In the genomic region with DNA sequence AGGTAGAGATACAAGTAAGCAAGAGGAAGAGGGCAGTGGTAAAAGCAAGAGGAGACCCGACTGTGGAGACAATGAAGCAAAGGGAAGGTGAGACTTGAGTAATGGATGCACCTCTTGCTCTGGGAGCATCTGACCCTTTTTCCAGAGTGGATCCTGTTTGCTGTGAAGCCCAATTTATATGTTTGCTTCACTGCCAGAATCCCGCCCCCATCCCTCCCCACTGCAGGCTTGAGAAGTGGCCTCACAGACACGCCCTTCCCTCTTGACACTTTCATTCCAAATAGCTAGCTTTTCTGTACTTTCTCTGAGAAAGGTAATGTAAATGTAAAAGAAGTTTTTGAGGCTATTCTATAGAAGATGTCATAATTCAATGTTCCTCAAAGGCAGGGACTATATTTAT, we compare ENCODE assay signal across 8 cellular contexts. TPM values are rescaled to one million over a fixed set of nuclear protein-coding genes. Genes with fewer than 3 reads are reported as not detected.
DNase-seq lines count a peak whose midpoint lies in the region; ATAC-seq and TF ChIP-seq lines count a peak whose summit lies in the region.

No MANE protein-coding gene starts in this region.

- H3K4me2 ChIP-seq in neural cell (ENCODE audit: low read length), result peak overlapping the region; percentile 52

- peak overlapping the region; percentile 71 for H3K4me3 ChIP-seq in MG63
- peak overlapping the region; percentile 84 for H3K4me3 ChIP-seq in neural cell (ENCODE audit: low read length)

- H3K79me2 ChIP-seq in neural cell (replicated peaks; ENCODE audit: insufficient read depth, low read length), result peaks cover 16% of the 10 kb centered on the region

- H3F3A ChIP-seq in neural cell (ENCODE audit: insufficient read depth, low read length, poor library complexity, severe bottlenecking), result no peaks in the 10 kb centered on the region

- H3K4me1 Mint-ChIP-seq in Calu3 (ENCODE audit: low read depth, unreplicated experiment), result peaks cover 8% of the 10 kb centered on the region

- H3K9me3 ChIP-seq in MG63 (no peaks in the 10 kb centered on the region), neural cell (ENCODE audit: low read length) (no peaks in the 10 kb centered on the region)

- H3K36me3 Mint-ChIP-seq in Calu3 (ENCODE audit: insufficient read depth, unreplicated experiment), result peaks cover 9% of the 10 kb centered on the region

- no peak for TF ChIP-seq RAD21 in neural cell (conservative IDR thresholded peaks at IDR 0.05)

- TF ChIP-seq CTCF in Calu3 (IDR thresholded peaks at IDR 0.05; ENCODE audit: unreplicated experiment) (no peak), neural cell (IDR thresholded peaks at IDR 0.05; ENCODE audit: poor library complexity, severe bottlenecking) (no peak)

- no peak for ATAC-seq in HG02798 (IDR thresholded peaks at IDR 0.05; ENCODE audit: poor library complexity, unreplicated experiment)
- no peak for ATAC-seq in HG02973 (IDR thresholded peaks at IDR 0.05; ENCODE audit: unreplicated experiment)
- no peak for ATAC-seq in HG02884 (IDR thresholded peaks at IDR 0.05; ENCODE audit: unreplicated experiment)
- ATAC-seq in HG03108 (IDR thresholded peaks at IDR 0.05; ENCODE audit: unreplicated experiment), result no peak

- peaks cover 21% of the 10 kb centered on the region for H3K27me3 Mint-ChIP-seq in Calu3 (ENCODE audit: unreplicated experiment)

- no peaks in the 10 kb centered on the region for H3K9me3 Mint-ChIP-seq in Calu3 (ENCODE audit: low read depth, unreplicated experiment)

- peak overlapping the region; percentile 81 for H3K9ac ChIP-seq in neural cell (ENCODE audit: low read length)

- CTCF ChIA-PET in Calu3 (lab: Charles Lee), result interaction anchor here (1.3 kb wide), 1 partner anchor 12 kb away, joined by 6 read pairs; a partner anchor contains a TSS

- H3K27ac ChIP-seq in neural cell (ENCODE audit: low read length), result peak overlapping the region; percentile 83

- H3K36me3 ChIP-seq in MG63 (peaks cover 2% of the 10 kb centered on the region), neural cell (ENCODE audit: insufficient read depth, low read length) (no peaks in the 10 kb centered on the region)

- peak overlapping the region; percentile 86 for H2AFZ ChIP-seq in neural cell (ENCODE audit: low read depth, low read length)

- intact Hi-C loops in Calu3 (cut with micrococcal nuclease; ENCODE audit: unreplicated experiment), result no loop called here

- no TSS peak for BruUV-seq in Calu3 (replicated peaks; lab: Mats Ljungman, UMichigan)

- no peak for DNase-seq in Calu3
- peak; percentile 9 for DNase-seq in MG63
- peak; percentile 16 for DNase-seq in cerebellar cortex (ENCODE audit: low spot score)

- no peak overlapping the region for H3K27ac Mint-ChIP-seq in Calu3 (ENCODE audit: unreplicated experiment)

- TF ChIP-seq EP300 in neural cell (conservative IDR thresholded peaks at IDR 0.05; ENCODE audit: poor library complexity, severe bottlenecking), result no peak

- H3K4me3 Mint-ChIP-seq in Calu3 (ENCODE audit: low read depth, unreplicated experiment), result peak overlapping the region; percentile 94

- H3K9me2 ChIP-seq in neural cell (ENCODE audit: insufficient read depth, low read length), result no peaks in the 10 kb centered on the region

- H4K20me1 ChIP-seq in neural cell (ENCODE audit: insufficient read depth), result no peaks in the 10 kb centered on the region

- H3K27me3 ChIP-seq in MG63, result 0 out of 2 replicates have a peak, but pooled peaks cover 3% of the 10 kb centered on the region
- no peaks in the 10 kb centered on the region for H3K27me3 ChIP-seq in neural cell (ENCODE audit: insufficient read depth, low read depth, low read length)

TF ChIP-seq in neural cell, 6 proteins besides CTCF, POLR2A, EP300 and RAD21:
- TF ChIP-seq SMC3 (conservative IDR thresholded peaks at IDR 0.05; ENCODE audit: poor library complexity) (no peak), TAF1 (IDR thresholded peaks at IDR 0.05; ENCODE audit: low read depth) (no peak), EZH2 (IDR thresholded peaks at IDR 0.05; ENCODE audit: borderline replicate concordance, insufficient read depth, low read length, poor library complexity, severe bottlenecking) (no peak), POLR2AphosphoS5 (IDR thresholded peaks at IDR 0.05) (no peak), MXI1 (conservative IDR thresholded peaks at IDR 0.05; ENCODE audit: poor library complexity, severe bottlenecking) (no peak)
- TF ChIP-seq, protein P1, sequence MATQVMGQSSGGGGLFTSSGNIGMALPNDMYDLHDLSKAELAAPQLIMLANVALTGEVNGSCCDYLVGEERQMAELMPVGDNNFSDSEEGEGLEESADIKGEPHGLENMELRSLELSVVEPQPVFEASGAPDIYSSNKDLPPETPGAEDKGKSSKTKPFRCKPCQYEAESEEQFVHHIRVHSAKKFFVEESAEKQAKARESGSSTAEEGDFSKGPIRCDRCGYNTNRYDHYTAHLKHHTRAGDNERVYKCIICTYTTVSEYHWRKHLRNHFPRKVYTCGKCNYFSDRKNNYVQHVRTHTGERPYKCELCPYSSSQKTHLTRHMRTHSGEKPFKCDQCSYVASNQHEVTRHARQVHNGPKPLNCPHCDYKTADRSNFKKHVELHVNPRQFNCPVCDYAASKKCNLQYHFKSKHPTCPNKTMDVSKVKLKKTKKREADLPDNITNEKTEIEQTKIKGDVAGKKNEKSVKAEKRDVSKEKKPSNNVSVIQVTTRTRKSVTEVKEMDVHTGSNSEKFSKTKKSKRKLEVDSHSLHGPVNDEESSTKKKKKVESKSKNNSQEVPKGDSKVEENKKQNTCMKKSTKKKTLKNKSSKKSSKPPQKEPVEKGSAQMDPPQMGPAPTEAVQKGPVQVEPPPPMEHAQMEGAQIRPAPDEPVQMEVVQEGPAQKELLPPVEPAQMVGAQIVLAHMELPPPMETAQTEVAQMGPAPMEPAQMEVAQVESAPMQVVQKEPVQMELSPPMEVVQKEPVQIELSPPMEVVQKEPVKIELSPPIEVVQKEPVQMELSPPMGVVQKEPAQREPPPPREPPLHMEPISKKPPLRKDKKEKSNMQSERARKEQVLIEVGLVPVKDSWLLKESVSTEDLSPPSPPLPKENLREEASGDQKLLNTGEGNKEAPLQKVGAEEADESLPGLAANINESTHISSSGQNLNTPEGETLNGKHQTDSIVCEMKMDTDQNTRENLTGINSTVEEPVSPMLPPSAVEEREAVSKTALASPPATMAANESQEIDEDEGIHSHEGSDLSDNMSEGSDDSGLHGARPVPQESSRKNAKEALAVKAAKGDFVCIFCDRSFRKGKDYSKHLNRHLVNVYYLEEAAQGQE (IDR thresholded peaks at IDR 0.05; ENCODE audit: borderline replicate concordance), result no peak

RNA-seq across cellular contexts. Expression of a gene that starts 0.7 kb away (rescaled TPM):
- total RNA-seq in Calu3 (2022), result 33.3 and 39.4 TPM in 2 replicates
- total RNA-seq in MG63 (2014; rRNA removed; shearing (Covaris generic); ENCODE audit: low replicate concordance), result 38.2 and 64.7 TPM in 2 replicates
- 122 and 137 TPM in 2 replicates for polyA plus RNA-seq in neural cell
- polyA minus RNA-seq in neural cell, result 119 and 121 TPM in 2 replicates

RNA-seq across cellular contexts. Expression of a gene that starts 12.6 kb away (rescaled TPM):
- 15.6 and 17.7 TPM in 2 replicates for total RNA-seq in Calu3 (2022)
- 15.6 and 16.3 TPM in 2 replicates for total RNA-seq in MG63 (2014; rRNA removed; shearing (Covaris generic); ENCODE audit: low replicate concordance)
- 12.3 and 14.0 TPM in 2 replicates for polyA plus RNA-seq in neural cell
- 56.0 and 61.0 TPM in 2 replicates for polyA minus RNA-seq in neural cell

RNA-seq across cellular contexts. Expression of a gene that starts 38.8 kb away (rescaled TPM):
- total RNA-seq in Calu3 (2022), result 19.2 and 20.4 TPM in 2 replicates
- total RNA-seq in MG63 (2014; rRNA removed; shearing (Covaris generic); ENCODE audit: low replicate concordance), result 31.3 and 79.9 TPM in 2 replicates
- 41.7 and 54.8 TPM in 2 replicates for polyA plus RNA-seq in neural cell
- polyA minus RNA-seq in neural cell, result 43.2 and 47.7 TPM in 2 replicates
